8 cellular contexts compared by ENCODE assay signal in genomic region chr16:2882460-2883026, GRCh38. TPM values are rescaled to one million over a fixed set of nuclear protein-coding genes. Genes with fewer than 3 reads are reported as not detected.
DNase-seq lines count a peak whose midpoint lies in the region; ATAC-seq, FAIRE-seq and TF ChIP-seq lines count a peak whose summit lies in the region.

No MANE protein-coding gene starts in this region.

- H3K4me1 ChIP-seq in OCI-LY1 (ENCODE audit: insufficient read depth, low read length, severe bottlenecking) = peaks cover 5% of the 10 kb centered on the region

- H3K9me3 ChIP-seq in OCI-LY1 (ENCODE audit: low read length) = peaks cover 9% of the 10 kb centered on the region

- peaks cover 23% of the 10 kb centered on the region for H3K4me1 Mint-ChIP-seq in activated T-cell treated with anti-CD3 and anti-CD28 coated beads, Interleukin-2, amount 50 U/mL, for 24 hours (ENCODE audit: low read depth)

- no peak overlapping the region for H2AFZ ChIP-seq in OCI-LY1 (ENCODE audit: low read length)

- no peak overlapping the region for H3K27ac ChIP-seq in OCI-LY1 (ENCODE audit: low read depth, low read length, poor library complexity, severe bottlenecking)

- H3K36me3 ChIP-seq in OCI-LY1 (ENCODE audit: insufficient read depth, low read length) = no peaks in the 10 kb centered on the region; the same call in 1 of the 2 replicates

- H3F3A ChIP-seq in OCI-LY1 (ENCODE audit: insufficient read depth, low read length) = no peaks in the 10 kb centered on the region

- peak overlapping the region; percentile 47; the same call in 1 of the 2 replicates for H3K9ac ChIP-seq in OCI-LY1 (ENCODE audit: low read length)

- H3K79me2 ChIP-seq in OCI-LY1 (ENCODE audit: insufficient read depth, low read length) = no peaks in the 10 kb centered on the region

- no peaks in the 10 kb centered on the region for H3K27me3 Mint-ChIP-seq in activated T-cell treated with anti-CD3 and anti-CD28 coated beads, Interleukin-2, amount 50 U/mL, for 24 hours

- peak overlapping the region; percentile 69 for H3K4me2 ChIP-seq in OCI-LY1 (ENCODE audit: low read length)

- FAIRE-seq in D721Med (lab: Jason Lieb, UNC) = no peak

- no peak for TF ChIP-seq POLR2A in erythroblast (IDR thresholded peaks at IDR 0.05; ENCODE audit: low read length)

- H3K4me3 Mint-ChIP-seq in activated T-cell treated with anti-CD3 and anti-CD28 coated beads, Interleukin-2, amount 50 U/mL, for 24 hours = peak overlapping the region; percentile 84

- TF ChIP-seq CTCF in D721Med (IDR thresholded peaks at IDR 0.05; ENCODE audit: insufficient read depth, missing control alignments) = no peak
- TF ChIP-seq CTCF in OCI-LY1 (IDR thresholded peaks at IDR 0.05; ENCODE audit: low read length) = no peak

- H3K9me2 ChIP-seq in OCI-LY1 (ENCODE audit: low read depth, low read length) = no peaks in the 10 kb centered on the region

- peak; percentile 84 for ATAC-seq in GM21526 (IDR thresholded peaks at IDR 0.05; ENCODE audit: low FRiP score, unreplicated experiment)

- peak overlapping the region; percentile 97 for H3K27ac Mint-ChIP-seq in activated T-cell treated with anti-CD3 and anti-CD28 coated beads, Interleukin-2, amount 50 U/mL, for 24 hours

- no peaks in the 10 kb centered on the region for H3K9me3 Mint-ChIP-seq in activated T-cell treated with anti-CD3 and anti-CD28 coated beads, Interleukin-2, amount 50 U/mL, for 24 hours

- DNase-seq in D721Med (ENCODE audit: insufficient read length, low spot score) (peak; percentile 62), HuH-7 (ENCODE audit: low spot score) (peak; percentile 95), erythroblast (lab: John Stamatoyannopoulos, UW) (peak; percentile 92 to 94), mucosa of gallbladder (ENCODE audit: low spot score) (peak; percentile 98)
- peak; percentile 92 for DNase-seq in activated T-cell treated with anti-CD3 and anti-CD28 coated beads, Interleukin-2, amount 50 U/mL, for 24 hours
- peak; percentile 74 to 82 for DNase-seq in stimulated activated CD8-positive, alpha-beta memory T cell treated with anti-CD3 and anti-CD28 coated beads, Interleukin-4, amount 100 ng/mL, for 4 hours (ENCODE audit: low read depth in 2 of 2, low spot score in 1 of 2)

- H4K20me1 ChIP-seq in OCI-LY1 (ENCODE audit: insufficient read depth, low read length) = no peaks in the 10 kb centered on the region

- peaks cover 3% of the 10 kb centered on the region for H3K36me3 Mint-ChIP-seq in activated T-cell treated with anti-CD3 and anti-CD28 coated beads, Interleukin-2, amount 50 U/mL, for 24 hours (ENCODE audit: low read depth)

- no peaks in the 10 kb centered on the region for H3K27me3 ChIP-seq in OCI-LY1 (ENCODE audit: insufficient read depth, low read length)

- H3K4me3 ChIP-seq in OCI-LY1 (ENCODE audit: low read depth, low read length, poor library complexity, severe bottlenecking) = peak overlapping the region; percentile 68

RNA-seq across cellular contexts. Expression of gene FLYWCH2, which starts 0.5 kb away (rescaled TPM):
- 35.5 TPM for total RNA-seq in mucosa of gallbladder

RNA-seq across cellular contexts. Expression of gene PRSS22, which starts 24.6 kb away (rescaled TPM):
- 52.7 TPM for total RNA-seq in mucosa of gallbladder

RNA-seq across cellular contexts. Expression of gene FLYWCH1, which starts 29.2 kb away (rescaled TPM):
- total RNA-seq in mucosa of gallbladder = 57.5 TPM

RNA-seq across cellular contexts. Expression of gene ZG16B, which starts 52.4 kb away (rescaled TPM):
- total RNA-seq in mucosa of gallbladder = 55.9 TPM
